ENCODE assay signal across 19 cellular contexts in genomic region chr17:60473788-60474187, GRCh38. TPM values are rescaled to one million over a fixed set of nuclear protein-coding genes. Genes with fewer than 3 reads are reported as not detected.
DNase-seq lines count a peak whose midpoint lies in the region; TF ChIP-seq lines count a peak whose summit lies in the region.
"Had no signal": no experiment of that assay in that cellular context is flagged by ENCODE, and none has a peak within 500 bp of the region (broad histone marks: within the 10 kb centered on the region; RNA-seq: fewer than 3 reads in every experiment).

No MANE protein-coding gene starts in this region.

- TF ChIP-seq EP300 in tibial nerve (IDR thresholded peaks at IDR 0.05): no peak

- no peak overlapping the region for H3K27ac Mint-ChIP-seq in progenitor cell of endocrine pancreas

- H3K9me3 Mint-ChIP-seq in progenitor cell of endocrine pancreas (ENCODE audit: low read depth): peaks cover 4% of the 10 kb centered on the region

- no peaks in the 10 kb centered on the region for H3K27me3 ChIP-seq in tibial nerve

- no peaks in the 10 kb centered on the region for H3K9me3 ChIP-seq in tibial nerve
- H3K9me3 ChIP-seq: Caco-2 had no signal

- DNase-seq in NCI-H82 (lab: John Stamatoyannopoulos, UW): peak; percentile 7
- no peak for DNase-seq in NCI-H82 treated with DMSO at 0.1 percent for 48 hours (lab: John Stamatoyannopoulos, UW; ENCODE audit: unreplicated experiment)
- DNase-seq in HFF-Myc (ENCODE audit: extremely low read depth, low read depth): peak; percentile 22
- DNase-seq in dedifferentiated amniotic fluid mesenchymal stem cell (ENCODE audit: extremely low spot score): peak; percentile 79
- DNase-seq in myocyte (ENCODE audit: low read depth): peak; percentile 24
- DNase-seq in DMS79 treated with DMSO at 0.1 percent for 48 hours (lab: John Stamatoyannopoulos, UW): no peak
- no peak for DNase-seq in progenitor cell of endocrine pancreas (ENCODE audit: low spot score, unreplicated experiment)
- DNase-seq in tibial nerve (ENCODE audit: low spot score in 2 of 2): no peak
- DNase-seq: Caco-2, DMS53, KG1, NCI-H1436, NCI-H2029 treated with DMSO at 0.1 percent for 48 hours, NCI-H774, PC-9 had no signal

- no peak overlapping the region for H3K27ac ChIP-seq in tibial nerve
- H3K27ac ChIP-seq: PC-9 had no signal

- H3K36me3 ChIP-seq in tibial nerve: peaks cover 0 to 11% (median 0%) of the 10 kb centered on the region in 3 donors

- TF ChIP-seq CTCF in HFF-Myc (IDR thresholded peaks at IDR 0.05; ENCODE audit: low read depth, low read length, missing control alignments) (no peak), progenitor cell of endocrine pancreas (IDR thresholded peaks at IDR 0.05; ENCODE audit: unreplicated experiment) (no peak), tibial nerve (IDR thresholded peaks at IDR 0.05) (no peak)

- peaks cover 0 to 15% (median 4%) of the 10 kb centered on the region in 4 donors for H3K4me1 ChIP-seq in tibial nerve
- H3K4me1 ChIP-seq: Caco-2 had no signal

- H3K27me3 Mint-ChIP-seq in progenitor cell of endocrine pancreas: no peaks in the 10 kb centered on the region

- H3K4me3 Mint-ChIP-seq in progenitor cell of endocrine pancreas (ENCODE audit: low read depth): no peak overlapping the region

- peaks cover 30% of the 10 kb centered on the region for H3K36me3 Mint-ChIP-seq in progenitor cell of endocrine pancreas (ENCODE audit: insufficient read depth)

- H3K4me3 ChIP-seq in HFF-Myc (replicated peaks; ENCODE audit: low read depth, low read length) (no peak overlapping the region), tibial nerve (no peak overlapping the region)
- H3K4me3 ChIP-seq: PC-9 had no signal

- peaks cover 3% of the 10 kb centered on the region for H3K4me1 Mint-ChIP-seq in progenitor cell of endocrine pancreas (ENCODE audit: low read depth)

- no peak for TF ChIP-seq POLR2A in tibial nerve (IDR thresholded peaks at IDR 0.05)

RNA-seq across cellular contexts. Expression of gene CHCT1, which starts 51.5 kb away (rescaled TPM):
- total RNA-seq in myocyte: not detected in 2 replicates
- not detected for polyA plus RNA-seq in myocyte (2012)
- total RNA-seq in progenitor cell of endocrine pancreas: not detected in 2 replicates
- total RNA-seq in tibial nerve: not detected
- total RNA-seq: A172, Caco-2, G401, NCI-H460, PC-9, SK-MEL-5 had no signal

RNA-seq across cellular contexts. Expression of gene APPBP2, which starts 52.3 kb away (rescaled TPM):
- total RNA-seq in myocyte (41.8 and 48.7 TPM in 2 replicates), progenitor cell of endocrine pancreas (54.3 and 61.3 TPM in 2 replicates), tibial nerve (10 to 100 TPM; 27.0 to 48.3 (median 39.9) TPM)
- 20.5 TPM for polyA plus RNA-seq in myocyte (2012)

Comparison
In these comparisons a context has a peak if more than half of its experiments do, and no peak if none do; other contexts are left out.
1. DNase-seq: peak in NCI-H82 (single experiment), HFF-Myc (single experiment), dedifferentiated amniotic fluid mesenchymal stem cell (single experiment) and myocyte (single experiment); none in NCI-H82 treated with DMSO at 0.1 percent for 48 hours (single experiment), DMS79 treated with DMSO at 0.1 percent for 48 hours (single experiment), progenitor cell of endocrine pancreas (single experiment) and tibial nerve (0 of 2).